Comparison of ENCODE assay signal across 29 cellular contexts in the genomic region with DNA sequence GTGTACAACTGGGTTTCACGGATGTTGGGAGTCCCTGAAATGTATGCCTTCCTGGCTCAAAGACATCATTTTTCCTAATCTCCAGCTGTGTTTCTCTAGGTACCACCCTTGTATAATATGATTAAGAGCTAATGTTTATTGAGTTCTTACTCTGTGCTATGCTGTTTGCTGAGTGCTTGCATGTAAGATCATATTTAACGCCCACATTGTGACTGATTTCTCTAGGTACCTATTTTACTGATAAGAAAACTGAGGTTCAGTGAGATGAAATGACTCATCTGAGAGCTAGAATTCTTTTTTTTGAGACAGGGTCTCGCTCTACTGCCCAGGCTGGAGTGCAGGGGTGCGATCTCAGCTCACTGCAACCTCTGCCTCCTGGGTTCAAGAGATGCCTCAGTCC. TPM values are rescaled to one million over a fixed set of nuclear protein-coding genes. Genes with fewer than 3 reads are reported as not detected.
"Had no signal": no experiment of that assay in that cellular context is flagged by ENCODE, and none has a peak within 500 bp of the region (broad histone marks: within the 10 kb centered on the region; RNA-seq: fewer than 3 reads in every experiment).

No MANE protein-coding gene starts in this region.

- H3K4me1 ChIP-seq: SJSA1 had no signal

- H3K4me2 ChIP-seq: SK-N-SH had no signal

- ATAC-seq: activated naive CD8-positive, alpha-beta T cell treated with anti-CD3 and anti-CD28 coated beads, Interleukin-2, amount 50 U/mL, for 24 hours; Panc1 had no signal

- H3K27ac Mint-ChIP-seq: activated CD4-positive, alpha-beta memory T cell treated with anti-CD3 and anti-CD28 coated beads for 36 hours; activated naive CD4-positive, alpha-beta T cell treated with anti-CD3 and anti-CD28 coated beads for 36 hours; activated naive CD8-positive, alpha-beta T cell; activated naive CD8-positive, alpha-beta T cell treated with anti-CD3 and anti-CD28 coated beads, Interleukin-2, amount 50 U/mL, for 24 hours; activated T-helper 2 cell treated with anti-CD3 and anti-CD28 coated beads, Interferon-gamma antibody, Interleukin-2, Interleukin-4, amounts not matched to agents 10 μg/mL and 5 μg/mL and 100 μg/mL, durations not matched to agents 14 hours and 24 hours and 36 hours; T-helper 1 cell treated with Interleukin-12 subunit alpha and Interleukin-12 subunit beta and Interleukin-4 antibody, amounts not matched to agents 30 μg/mL and 1 μg/mL, for 36 hours; T-helper 2 cell treated with Interferon-gamma antibody and Interleukin-4, amounts not matched to agents 5 μg/mL and 100 μg/mL, for 36 hours had no signal

- H3K27me3 ChIP-seq: MG63, SJSA1 had no signal

- H3K27me3 Mint-ChIP-seq: activated naive CD8-positive, alpha-beta T cell treated with anti-CD3 and anti-CD28 coated beads, Interleukin-2, amount 50 U/mL, for 24 hours had no signal

- H3K9me3 ChIP-seq: SK-N-SH had no signal

- DNase-seq: activated CD4-positive, alpha-beta memory T cell treated with anti-CD3 and anti-CD28 coated beads for 36 hours; activated CD4-positive, alpha-beta T cell treated with anti-CD3 and anti-CD28 coated beads, Interleukin-2, amount 50 U/mL, for 1 hour; activated CD8-positive, alpha-beta memory T cell treated with anti-CD3 and anti-CD28 coated beads, Interleukin-2, amount 50 U/mL, for 4 hours; activated gamma-delta T cell; activated naive CD4-positive, alpha-beta T cell treated with anti-CD3 and anti-CD28 coated beads for 36 hours; activated naive CD8-positive, alpha-beta T cell treated with anti-CD3 and anti-CD28 coated beads, Interleukin-2, amount 50 U/mL, for 24 hours; activated T-cell treated with anti-CD3 and anti-CD28 coated beads for 4 hours; activated T-cell treated with anti-CD3 and anti-CD28 coated beads, Interleukin-2, amount 50 U/mL, for 48 hours; anterior cingulate cortex; Karpas-422; MG63; NCI-H1048; NCI-H1105 treated with DMSO at 0.1 percent for 48 hours; NCI-H1436; NCI-H1930; NCI-H2081 treated with DMSO at 0.1 percent for 48 hours; NCI-H345; NCI-H524 treated with DMSO at 0.1 percent for 48 hours; SHP77 treated with DMSO at 0.1 percent for 48 hours; SK-N-SH had no signal

- FAIRE-seq: bronchial epithelial cell had no signal

- H3K36me3 ChIP-seq: MG63, SJSA1 had no signal

- H3K4me3 ChIP-seq: MG63, SJSA1 had no signal

- H3K4me3 Mint-ChIP-seq: activated CD4-positive, alpha-beta memory T cell treated with anti-CD3 and anti-CD28 coated beads for 36 hours; activated naive CD4-positive, alpha-beta T cell treated with anti-CD3 and anti-CD28 coated beads for 36 hours; activated naive CD8-positive, alpha-beta T cell; activated naive CD8-positive, alpha-beta T cell treated with anti-CD3 and anti-CD28 coated beads, Interleukin-2, amount 50 U/mL, for 24 hours; brain; central memory CD8-positive, alpha-beta T cell; T-helper 1 cell treated with Interleukin-12 subunit alpha and Interleukin-12 subunit beta and Interleukin-4 antibody, amounts not matched to agents 30 μg/mL and 1 μg/mL, for 36 hours; T-helper 2 cell treated with Interferon-gamma antibody and Interleukin-4, amounts not matched to agents 5 μg/mL and 100 μg/mL, for 36 hours had no signal

- H3K9ac ChIP-seq: SK-N-SH had no signal

- H3K9me3 Mint-ChIP-seq: activated naive CD4-positive, alpha-beta T cell treated with anti-CD3 and anti-CD28 coated beads for 36 hours; activated naive CD8-positive, alpha-beta T cell treated with anti-CD3 and anti-CD28 coated beads, Interleukin-2, amount 50 U/mL, for 24 hours; central memory CD8-positive, alpha-beta T cell had no signal

- H3K27ac ChIP-seq: SJSA1 had no signal

- H3K4me1 Mint-ChIP-seq: activated naive CD8-positive, alpha-beta T cell treated with anti-CD3 and anti-CD28 coated beads, Interleukin-2, amount 50 U/mL, for 24 hours; central memory CD8-positive, alpha-beta T cell had no signal

RNA-seq across cellular contexts. Expression of a gene that starts 43.6 kb away (rescaled TPM):
- total RNA-seq: SJSA1 had no signal
- polyA plus RNA-seq: SK-N-SH had no signal
